In genomic region chr4:2958446-2958845, GRCh38 we compare ENCODE assay signal across 16 cellular contexts. TPM values are rescaled to one million over a fixed set of nuclear protein-coding genes. Genes with fewer than 3 reads are reported as not detected.
A peak's percentile ranks its signal among the peaks of the same experiment; 100 is the strongest.
DNase-seq lines count a peak whose midpoint lies in the region; ATAC-seq and TF ChIP-seq lines count a peak whose summit lies in the region.
"Had no signal": no experiment of that assay in that cellular context is flagged by ENCODE, and none has a peak within 500 bp of the region (broad histone marks: within the 10 kb centered on the region; RNA-seq: fewer than 3 reads in every experiment).

No MANE protein-coding gene starts in this region.

- no peak for TF ChIP-seq CTCF in WI38 (IDR thresholded peaks at IDR 0.05; ENCODE audit: low read depth, low read length)
- TF ChIP-seq CTCF in gastrocnemius medialis (IDR thresholded peaks at IDR 0.05 in 4 of 5, conservative IDR thresholded peaks at IDR 0.05 in 1 of 5) = no peak

- TF ChIP-seq POLR2A in gastrocnemius medialis (IDR thresholded peaks at IDR 0.05) = no peak

- intact Hi-C loops in activated CD4-positive, alpha-beta T cell treated with anti-CD3 and anti-CD28 coated beads for 36 hours (cut with DNase I, micrococcal nuclease) = no loop called here
- intact Hi-C loops in gastrocnemius medialis (cut with DNase I; ENCODE audit: low total_unique reads) = no loop called here

- no peaks in the 10 kb centered on the region for H3K9me3 ChIP-seq in gastrocnemius medialis

- peaks cover 25 to 27% of the 10 kb centered on the region in 2 donors for H3K4me1 ChIP-seq in gastrocnemius medialis

- H3K9me3 Mint-ChIP-seq in activated CD4-positive, alpha-beta T cell treated with anti-CD3 and anti-CD28 coated beads for 36 hours (ENCODE audit: low read depth) = no peaks in the 10 kb centered on the region
- H3K9me3 Mint-ChIP-seq: T-helper 2 cell treated with Interferon-gamma antibody and Interleukin-4, amounts not matched to agents 5 μg/mL and 100 μg/mL, for 36 hours had no signal

- ATAC-seq in activated CD4-positive, alpha-beta T cell treated with anti-CD3 and anti-CD28 coated beads for 36 hours = no peak
- no peak for ATAC-seq in gastrocnemius medialis
- ATAC-seq in GM19452 (IDR thresholded peaks at IDR 0.05; ENCODE audit: unreplicated experiment) = no peak
- ATAC-seq in GM21619 (IDR thresholded peaks at IDR 0.05; ENCODE audit: unreplicated experiment) = no peak
- ATAC-seq: foreskin keratinocyte, left colon, Panc1 had no signal

- peaks cover 0 to 47% of the 10 kb centered on the region in 2 donors for H3K36me3 ChIP-seq in gastrocnemius medialis

- H3K36me3 Mint-ChIP-seq in activated CD4-positive, alpha-beta T cell treated with anti-CD3 and anti-CD28 coated beads for 36 hours (ENCODE audit: low read depth) = peaks cover 68% of the 10 kb centered on the region

- in situ Hi-C loops in gastrocnemius medialis (cut with MboI; ENCODE audit: low sequenced_read_pairs in 4 of 4) = loop anchor here in 1 of 4 donors (25.0 kb wide), 1 partner anchor 721 kb away; the partner anchor contains the start of genes HAUS3 and POLN

- H3K4me3 ChIP-seq in WI38 (ENCODE audit: low read depth, low read length) (peak overlapping the region; percentile 5; the same call in 1 of the 2 replicates), gastrocnemius medialis (no peak overlapping the region)

- H3K27me3 ChIP-seq in gastrocnemius medialis = no peaks in the 10 kb centered on the region
- H3K27me3 ChIP-seq: foreskin keratinocyte had no signal

- POLR2A ChIA-PET in activated CD4-positive, alpha-beta T cell treated with anti-CD3 and anti-CD28 coated beads for 36 hours (lab: Charles Lee) = no interaction called here

- peak overlapping the region; percentile 68 for H3K27ac Mint-ChIP-seq in activated CD4-positive, alpha-beta T cell treated with anti-CD3 and anti-CD28 coated beads for 36 hours
- H3K27ac Mint-ChIP-seq: T-helper 2 cell treated with Interferon-gamma antibody and Interleukin-4, amounts not matched to agents 5 μg/mL and 100 μg/mL, for 36 hours had no signal

- CTCF ChIA-PET in activated CD4-positive, alpha-beta T cell treated with anti-CD3 and anti-CD28 coated beads for 36 hours (lab: Charles Lee) = no interaction called here

- no peaks in the 10 kb centered on the region for H3K27me3 Mint-ChIP-seq in activated CD4-positive, alpha-beta T cell treated with anti-CD3 and anti-CD28 coated beads for 36 hours

- DNase-seq in activated CD4-positive, alpha-beta T cell treated with anti-CD3 and anti-CD28 coated beads for 36 hours = no peak
- DNase-seq in activated CD4-positive, alpha-beta T cell treated with anti-CD3 and anti-CD28 coated beads, Interleukin-2, amount 50 U/mL, for 1 hour = no peak
- DNase-seq in fibroblast of gingiva (ENCODE audit: low read depth) (peak; percentile 72), gastrocnemius medialis (no peak), NCI-H2081 (lab: John Stamatoyannopoulos, UW) (no peak)
- DNase-seq: foreskin keratinocyte; left colon; NCI-H345; stimulated activated CD4-positive, alpha-beta T cell treated with anti-CD3 and anti-CD28 coated beads, Interleukin-4, amount 100 ng/mL, for 4 hours had no signal

- no peak overlapping the region for H3K4me3 Mint-ChIP-seq in activated CD4-positive, alpha-beta T cell treated with anti-CD3 and anti-CD28 coated beads for 36 hours
- H3K4me3 Mint-ChIP-seq: T-helper 2 cell treated with Interferon-gamma antibody and Interleukin-4, amounts not matched to agents 5 μg/mL and 100 μg/mL, for 36 hours had no signal

- peak overlapping the region; percentile 16 to 46 (median 32) for H3K27ac ChIP-seq in gastrocnemius medialis
- H3K27ac ChIP-seq: 22Rv1, foreskin keratinocyte, parathyroid adenoma had no signal

- H3K4me1 Mint-ChIP-seq in activated CD4-positive, alpha-beta T cell treated with anti-CD3 and anti-CD28 coated beads for 36 hours = peaks cover 71% of the 10 kb centered on the region

RNA-seq across cellular contexts. Expression of gene NOP14, which starts 4.8 kb away (rescaled TPM):
- total RNA-seq in activated CD4-positive, alpha-beta T cell treated with anti-CD3 and anti-CD28 coated beads for 36 hours = 100 to 1,000 TPM in 1 of 2 experiments, 10 to 100 TPM in 1; 86.8 to 106 TPM
- total RNA-seq in gastrocnemius medialis = 10 to 100 TPM; 16.6 to 46.2 (median 36.2) TPM

RNA-seq across cellular contexts. Expression of gene GRK4, which starts 4.9 kb away (rescaled TPM):
- total RNA-seq in activated CD4-positive, alpha-beta T cell treated with anti-CD3 and anti-CD28 coated beads for 36 hours = 1 to 10 TPM; 2.4 to 2.5 TPM
- total RNA-seq in gastrocnemius medialis = 1 to 10 TPM; 2.8 to 5.8 (median 3.7) TPM
